Comparison of ENCODE assay signal across 9 cellular contexts in genomic region chr18:49858309-49859005, GRCh38. TPM values are rescaled to one million over a fixed set of nuclear protein-coding genes. Genes with fewer than 3 reads are reported as not detected.
DNase-seq lines count a peak whose midpoint lies in the region; ATAC-seq and TF ChIP-seq lines count a peak whose summit lies in the region.
"Had no signal": no experiment of that assay in that cellular context is flagged by ENCODE, and none has a peak within 500 bp of the region (broad histone marks: within the 10 kb centered on the region; RNA-seq: fewer than 3 reads in every experiment).

No MANE protein-coding gene starts in this region.

- no peaks in the 10 kb centered on the region for H3K36me3 ChIP-seq in CD8-positive, alpha-beta memory T cell (ENCODE audit: insufficient read depth, low read length)
- H3K36me3 ChIP-seq in OCI-LY7 (ENCODE audit: insufficient read depth, low read length) (no peaks in the 10 kb centered on the region), suprapubic skin (no peaks in the 10 kb centered on the region)

- peaks cover 0 to 3% (median 2%) of the 10 kb centered on the region in 3 donors for H3K4me1 Mint-ChIP-seq in CD8-positive, alpha-beta memory T cell
- no peaks in the 10 kb centered on the region for H3K4me1 Mint-ChIP-seq in activated T-cell treated with anti-CD3 and anti-CD28 coated beads, Interleukin-2, amount 50 U/mL, for 4 hours (ENCODE audit: low read depth)
- peaks cover 4% of the 10 kb centered on the region for H3K4me1 Mint-ChIP-seq in nephron
- H3K4me1 Mint-ChIP-seq: activated B cell treated with CpG ODN at 0.5 μM for 24 hours had no signal

- no peak for ATAC-seq in activated T-cell treated with anti-CD3 and anti-CD28 coated beads, Interleukin-2, amount 50 U/mL, for 4 hours
- ATAC-seq in HG03457 (IDR thresholded peaks at IDR 0.05; ENCODE audit: unreplicated experiment), result no peak

- H4K20me1 ChIP-seq in OCI-LY7 (ENCODE audit: insufficient read depth, low read length), result no peaks in the 10 kb centered on the region

- no peak overlapping the region for H3K4me2 ChIP-seq in OCI-LY7 (ENCODE audit: low read length)

- H3K4me1 ChIP-seq in CD8-positive, alpha-beta memory T cell (ENCODE audit: insufficient read depth, low read length), result no peaks in the 10 kb centered on the region
- H3K4me1 ChIP-seq in OCI-LY7 (ENCODE audit: insufficient read depth, low read length, poor library complexity, severe bottlenecking) (no peaks in the 10 kb centered on the region), suprapubic skin (peaks cover 13% of the 10 kb centered on the region)

- no peak for TF ChIP-seq EP300 in suprapubic skin (IDR thresholded peaks at IDR 0.05)

- intact Hi-C loops in OCI-LY7 (cut with micrococcal nuclease; ENCODE audit: unreplicated experiment), result loop anchor here (1.0 to 2.0 kb wide), 2 partner anchors 300 to 348 kb away; no protein-coding TSS in a partner anchor

- H3K9me3 Mint-ChIP-seq in CD8-positive, alpha-beta memory T cell, result no peaks in the 10 kb centered on the region
- no peaks in the 10 kb centered on the region for H3K9me3 Mint-ChIP-seq in activated T-cell treated with anti-CD3 and anti-CD28 coated beads, Interleukin-2, amount 50 U/mL, for 4 hours
- H3K9me3 Mint-ChIP-seq in nephron, result no peaks in the 10 kb centered on the region
- H3K9me3 Mint-ChIP-seq: activated B cell treated with CpG ODN at 0.5 μM for 24 hours had no signal

- no peak overlapping the region for H3K27ac Mint-ChIP-seq in CD8-positive, alpha-beta memory T cell
- peak overlapping the region; percentile 78 to 85 (median 83) for H3K27ac Mint-ChIP-seq in nephron
- H3K27ac Mint-ChIP-seq: activated B cell treated with CpG ODN at 0.5 μM for 24 hours had no signal

- no peaks in the 10 kb centered on the region for H3K79me2 ChIP-seq in OCI-LY7 (ENCODE audit: insufficient read depth, low read depth, low read length)

- H3K27me3 ChIP-seq in CD8-positive, alpha-beta memory T cell (ENCODE audit: insufficient read depth, low read length, poor library complexity, severe bottlenecking), result no peaks in the 10 kb centered on the region
- H3K27me3 ChIP-seq in suprapubic skin, result no peaks in the 10 kb centered on the region

- H3K27me3 Mint-ChIP-seq in CD8-positive, alpha-beta memory T cell, result peaks cover 4 to 8% of the 10 kb centered on the region in 2 donors
- peaks cover 2% of the 10 kb centered on the region for H3K27me3 Mint-ChIP-seq in activated T-cell treated with anti-CD3 and anti-CD28 coated beads, Interleukin-2, amount 50 U/mL, for 4 hours (ENCODE audit: low read depth)
- peaks cover 10% of the 10 kb centered on the region for H3K27me3 Mint-ChIP-seq in nephron (ENCODE audit: low read depth)
- H3K27me3 Mint-ChIP-seq: activated B cell treated with CpG ODN at 0.5 μM for 24 hours had no signal

- H3K9me3 ChIP-seq in CD8-positive, alpha-beta memory T cell (ENCODE audit: low read length), result no peaks in the 10 kb centered on the region
- H3K9me3 ChIP-seq in OCI-LY7 (ENCODE audit: low read length) (no peaks in the 10 kb centered on the region), suprapubic skin (no peaks in the 10 kb centered on the region)

- no peak overlapping the region for H2AFZ ChIP-seq in OCI-LY7 (ENCODE audit: low read length)

- CTCF ChIA-PET in CD8-positive, alpha-beta memory T cell (lab: Charles Lee), result interaction anchor here (0.8 to 5.5 kb wide), 21 partner anchors 8 to 1184 kb away, joined by 3 to 100 read pairs (median 4); partner anchors contain the start of gene ACAA2
- CTCF ChIA-PET in OCI-LY7 (lab: Charles Lee; ENCODE audit: unreplicated experiment), result no interaction called here

- H3K4me3 Mint-ChIP-seq in CD8-positive, alpha-beta memory T cell, result no peak overlapping the region
- no peak overlapping the region for H3K4me3 Mint-ChIP-seq in activated T-cell treated with anti-CD3 and anti-CD28 coated beads, Interleukin-2, amount 50 U/mL, for 4 hours
- H3K4me3 Mint-ChIP-seq in nephron, result no peak overlapping the region
- H3K4me3 Mint-ChIP-seq: activated B cell treated with CpG ODN at 0.5 μM for 24 hours had no signal

- TF ChIP-seq POLR2A in suprapubic skin (IDR thresholded peaks at IDR 0.05), result no peak

- DNase-seq in CD8-positive, alpha-beta memory T cell, result peak; percentile 34 to 65 (median 46)
- peak; percentile 77 for DNase-seq in HPDE6-E6E7 (ENCODE audit: extremely low spot score)
- DNase-seq in OCI-LY7 (ENCODE audit: low spot score), result peak; percentile 37
- DNase-seq in activated T-cell treated with anti-CD3 and anti-CD28 coated beads, Interleukin-2, amount 50 U/mL, for 4 hours, result peak; percentile 52
- DNase-seq in fibroblast of mammary gland (ENCODE audit: low read depth), result peak; percentile 73
- DNase-seq in suprapubic skin (ENCODE audit: low spot score in 2 of 2), result no peak
- DNase-seq: activated B cell treated with CpG ODN at 0.5 μM for 24 hours had no signal

- no peak overlapping the region for H3K27ac ChIP-seq in CD8-positive, alpha-beta memory T cell (ENCODE audit: low read depth, low read length)
- H3K27ac ChIP-seq in OCI-LY7 (ENCODE audit: low read depth, low read length, poor library complexity, severe bottlenecking) (no peak overlapping the region), suprapubic skin (no peak overlapping the region)

- H3K36me3 Mint-ChIP-seq in CD8-positive, alpha-beta memory T cell, result no peaks in the 10 kb centered on the region
- H3K36me3 Mint-ChIP-seq in activated T-cell treated with anti-CD3 and anti-CD28 coated beads, Interleukin-2, amount 50 U/mL, for 4 hours (ENCODE audit: insufficient read depth), result no peaks in the 10 kb centered on the region
- no peaks in the 10 kb centered on the region for H3K36me3 Mint-ChIP-seq in nephron (ENCODE audit: low read depth)

- H3K9me2 ChIP-seq in OCI-LY7 (ENCODE audit: insufficient read depth, low read length), result no peaks in the 10 kb centered on the region

- WGBS in suprapubic skin, result 51% methylated on average over 11 of the region's 11 CpGs

- POLR2A ChIA-PET in CD8-positive, alpha-beta memory T cell (lab: Charles Lee), result interaction anchor here (1.0 kb wide), 1 partner anchor 26 kb away, joined by 3 read pairs; no protein-coding TSS in a partner anchor
- POLR2A ChIA-PET in OCI-LY7 (lab: Charles Lee), result no interaction called here

- no peak overlapping the region for H3K4me3 ChIP-seq in CD8-positive, alpha-beta memory T cell (ENCODE audit: low read length)
- H3K4me3 ChIP-seq in OCI-LY7 (ENCODE audit: low read depth, low read length, poor library complexity, severe bottlenecking), result no peak overlapping the region
- no peak overlapping the region for H3K4me3 ChIP-seq in fibroblast of mammary gland (ENCODE audit: control insufficient read depth, low read depth, low read length)
- H3K4me3 ChIP-seq in suprapubic skin, result no peak overlapping the region

- peak; percentile 81 for TF ChIP-seq CTCF in OCI-LY7 (conservative IDR thresholded peaks at IDR 0.05; ENCODE audit: low read length)
- TF ChIP-seq CTCF in fibroblast of mammary gland (conservative IDR thresholded peaks at IDR 0.05; ENCODE audit: control insufficient read depth, insufficient read depth, low read depth, low read length), result peak; percentile 96
- TF ChIP-seq CTCF in nephron (IDR thresholded peaks at IDR 0.05; ENCODE audit: unreplicated experiment in 3 of 3), result peak; percentile 93 to 96 (median 94)
- peak; percentile 82 to 84 for TF ChIP-seq CTCF in suprapubic skin (IDR thresholded peaks at IDR 0.05)

- BruUV-seq in OCI-LY7 (replicated peaks; lab: Mats Ljungman, UMichigan), result no TSS peak

RNA-seq across cellular contexts. Expression of gene ACAA2, which starts 45.1 kb away (rescaled TPM):
- 10 to 100 TPM; 72.2 to 72.4 TPM for total RNA-seq in CD8-positive, alpha-beta memory T cell
- 100 TPM for polyA plus RNA-seq in CD8-positive, alpha-beta memory T cell
- 30.8 and 34.3 TPM in 2 replicates for total RNA-seq in OCI-LY7 (2014; rRNA removed; shearing (Covaris generic))
- total RNA-seq in OCI-LY7 (2022) (49.2 and 54.4 TPM in 2 replicates), suprapubic skin (10 to 100 TPM; 22.0 to 40.6 (median 27.9) TPM)
- total RNA-seq in activated T-cell treated with anti-CD3 and anti-CD28 coated beads, Interleukin-2, amount 50 U/mL, for 4 hours, result 10 to 100 TPM; 29.2 to 31.2 (median 29.3) TPM

Comparison
In these comparisons a context has a peak if more than half of its experiments do, and no peak if none do; other contexts are left out.
1. DNase-seq: peak in CD8-positive, alpha-beta memory T cell (5 of 5), HPDE6-E6E7 (single experiment), OCI-LY7 (single experiment), activated T-cell treated with anti-CD3 and anti-CD28 coated beads, Interleukin-2, amount 50 U/mL, for 4 hours (single experiment) and fibroblast of mammary gland (single experiment); none in suprapubic skin (0 of 2).
2. H3K27ac Mint-ChIP-seq: peak in nephron (3 of 3); none in CD8-positive, alpha-beta memory T cell (0 of 8).
3. Peak in every context shown above with its lines, with median percentiles within 50 percentile points of each other: CTCF ChIP-seq.